1 cellular context compared by ENCODE assay signal in the genomic region with DNA sequence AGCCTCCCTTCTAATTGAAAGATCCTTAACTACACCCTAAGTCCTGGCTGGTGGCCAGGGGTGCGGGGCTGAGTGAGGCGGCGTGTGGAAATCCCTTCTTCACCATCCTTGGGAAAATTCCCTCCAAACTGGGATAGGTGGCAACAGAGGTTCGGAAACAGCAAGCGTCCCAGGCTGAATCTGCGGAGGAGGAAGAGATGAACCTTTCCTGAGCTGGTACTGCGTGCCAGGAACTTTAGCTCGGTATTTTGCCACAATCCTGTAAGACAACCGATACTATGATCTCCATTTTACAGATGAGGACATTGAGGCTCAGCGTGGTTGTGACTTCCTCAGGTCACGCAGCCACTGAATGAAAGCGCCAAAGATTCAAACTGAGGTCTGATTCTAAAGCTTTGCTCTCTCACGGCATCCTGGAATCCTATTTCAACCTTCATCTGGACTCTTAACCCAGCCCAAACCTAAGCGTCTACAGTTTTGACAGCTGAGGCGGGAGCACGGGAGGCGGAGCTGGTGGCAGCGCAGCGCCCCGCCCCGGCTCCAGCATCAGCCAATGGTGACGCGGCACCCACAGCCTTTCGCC.
A peak's percentile ranks its signal among the peaks of the same experiment; 100 is the strongest.
TF ChIP-seq lines count a peak whose summit lies in the region.

No MANE protein-coding gene starts in this region.

TF ChIP-seq in H1, 55 proteins besides CTCF, POLR2A, EP300 and RAD21 (continued from another document):
- no peak for TF ChIP-seq RNF2 (IDR thresholded peaks at IDR 0.05; ENCODE audit: borderline replicate concordance, low read depth, low read length, missing control alignments, poor library complexity, severe bottlenecking)
- TF ChIP-seq, protein P1, sequence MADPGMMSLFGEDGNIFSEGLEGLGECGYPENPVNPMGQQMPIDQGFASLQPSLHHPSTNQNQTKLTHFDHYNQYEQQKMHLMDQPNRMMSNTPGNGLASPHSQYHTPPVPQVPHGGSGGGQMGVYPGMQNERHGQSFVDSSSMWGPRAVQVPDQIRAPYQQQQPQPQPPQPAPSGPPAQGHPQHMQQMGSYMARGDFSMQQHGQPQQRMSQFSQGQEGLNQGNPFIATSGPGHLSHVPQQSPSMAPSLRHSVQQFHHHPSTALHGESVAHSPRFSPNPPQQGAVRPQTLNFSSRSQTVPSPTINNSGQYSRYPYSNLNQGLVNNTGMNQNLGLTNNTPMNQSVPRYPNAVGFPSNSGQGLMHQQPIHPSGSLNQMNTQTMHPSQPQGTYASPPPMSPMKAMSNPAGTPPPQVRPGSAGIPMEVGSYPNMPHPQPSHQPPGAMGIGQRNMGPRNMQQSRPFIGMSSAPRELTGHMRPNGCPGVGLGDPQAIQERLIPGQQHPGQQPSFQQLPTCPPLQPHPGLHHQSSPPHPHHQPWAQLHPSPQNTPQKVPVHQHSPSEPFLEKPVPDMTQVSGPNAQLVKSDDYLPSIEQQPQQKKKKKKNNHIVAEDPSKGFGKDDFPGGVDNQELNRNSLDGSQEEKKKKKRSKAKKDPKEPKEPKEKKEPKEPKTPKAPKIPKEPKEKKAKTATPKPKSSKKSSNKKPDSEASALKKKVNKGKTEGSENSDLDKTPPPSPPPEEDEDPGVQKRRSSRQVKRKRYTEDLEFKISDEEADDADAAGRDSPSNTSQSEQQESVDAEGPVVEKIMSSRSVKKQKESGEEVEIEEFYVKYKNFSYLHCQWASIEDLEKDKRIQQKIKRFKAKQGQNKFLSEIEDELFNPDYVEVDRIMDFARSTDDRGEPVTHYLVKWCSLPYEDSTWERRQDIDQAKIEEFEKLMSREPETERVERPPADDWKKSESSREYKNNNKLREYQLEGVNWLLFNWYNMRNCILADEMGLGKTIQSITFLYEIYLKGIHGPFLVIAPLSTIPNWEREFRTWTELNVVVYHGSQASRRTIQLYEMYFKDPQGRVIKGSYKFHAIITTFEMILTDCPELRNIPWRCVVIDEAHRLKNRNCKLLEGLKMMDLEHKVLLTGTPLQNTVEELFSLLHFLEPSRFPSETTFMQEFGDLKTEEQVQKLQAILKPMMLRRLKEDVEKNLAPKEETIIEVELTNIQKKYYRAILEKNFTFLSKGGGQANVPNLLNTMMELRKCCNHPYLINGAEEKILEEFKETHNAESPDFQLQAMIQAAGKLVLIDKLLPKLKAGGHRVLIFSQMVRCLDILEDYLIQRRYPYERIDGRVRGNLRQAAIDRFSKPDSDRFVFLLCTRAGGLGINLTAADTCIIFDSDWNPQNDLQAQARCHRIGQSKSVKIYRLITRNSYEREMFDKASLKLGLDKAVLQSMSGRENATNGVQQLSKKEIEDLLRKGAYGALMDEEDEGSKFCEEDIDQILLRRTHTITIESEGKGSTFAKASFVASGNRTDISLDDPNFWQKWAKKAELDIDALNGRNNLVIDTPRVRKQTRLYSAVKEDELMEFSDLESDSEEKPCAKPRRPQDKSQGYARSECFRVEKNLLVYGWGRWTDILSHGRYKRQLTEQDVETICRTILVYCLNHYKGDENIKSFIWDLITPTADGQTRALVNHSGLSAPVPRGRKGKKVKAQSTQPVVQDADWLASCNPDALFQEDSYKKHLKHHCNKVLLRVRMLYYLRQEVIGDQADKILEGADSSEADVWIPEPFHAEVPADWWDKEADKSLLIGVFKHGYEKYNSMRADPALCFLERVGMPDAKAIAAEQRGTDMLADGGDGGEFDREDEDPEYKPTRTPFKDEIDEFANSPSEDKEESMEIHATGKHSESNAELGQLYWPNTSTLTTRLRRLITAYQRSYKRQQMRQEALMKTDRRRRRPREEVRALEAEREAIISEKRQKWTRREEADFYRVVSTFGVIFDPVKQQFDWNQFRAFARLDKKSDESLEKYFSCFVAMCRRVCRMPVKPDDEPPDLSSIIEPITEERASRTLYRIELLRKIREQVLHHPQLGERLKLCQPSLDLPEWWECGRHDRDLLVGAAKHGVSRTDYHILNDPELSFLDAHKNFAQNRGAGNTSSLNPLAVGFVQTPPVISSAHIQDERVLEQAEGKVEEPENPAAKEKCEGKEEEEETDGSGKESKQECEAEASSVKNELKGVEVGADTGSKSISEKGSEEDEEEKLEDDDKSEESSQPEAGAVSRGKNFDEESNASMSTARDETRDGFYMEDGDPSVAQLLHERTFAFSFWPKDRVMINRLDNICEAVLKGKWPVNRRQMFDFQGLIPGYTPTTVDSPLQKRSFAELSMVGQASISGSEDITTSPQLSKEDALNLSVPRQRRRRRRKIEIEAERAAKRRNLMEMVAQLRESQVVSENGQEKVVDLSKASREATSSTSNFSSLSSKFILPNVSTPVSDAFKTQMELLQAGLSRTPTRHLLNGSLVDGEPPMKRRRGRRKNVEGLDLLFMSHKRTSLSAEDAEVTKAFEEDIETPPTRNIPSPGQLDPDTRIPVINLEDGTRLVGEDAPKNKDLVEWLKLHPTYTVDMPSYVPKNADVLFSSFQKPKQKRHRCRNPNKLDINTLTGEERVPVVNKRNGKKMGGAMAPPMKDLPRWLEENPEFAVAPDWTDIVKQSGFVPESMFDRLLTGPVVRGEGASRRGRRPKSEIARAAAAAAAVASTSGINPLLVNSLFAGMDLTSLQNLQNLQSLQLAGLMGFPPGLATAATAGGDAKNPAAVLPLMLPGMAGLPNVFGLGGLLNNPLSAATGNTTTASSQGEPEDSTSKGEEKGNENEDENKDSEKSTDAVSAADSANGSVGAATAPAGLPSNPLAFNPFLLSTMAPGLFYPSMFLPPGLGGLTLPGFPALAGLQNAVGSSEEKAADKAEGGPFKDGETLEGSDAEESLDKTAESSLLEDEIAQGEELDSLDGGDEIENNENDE (IDR thresholded peaks at IDR 0.05; ENCODE audit: insufficient replicate concordance, low read length) = no peak
- no peak for TF ChIP-seq EGR1 (IDR thresholded peaks at IDR 0.05; ENCODE audit: borderline replicate concordance, low read depth, low read length)
- TF ChIP-seq BRCA1 (IDR thresholded peaks at IDR 0.05; ENCODE audit: low read depth, low read length) = no peak
- TF ChIP-seq SUZ12 (IDR thresholded peaks at IDR 0.05; ENCODE audit: low read length) = no peak
- TF ChIP-seq SIN3A (conservative IDR thresholded peaks at IDR 0.05 in 1 of 2, IDR thresholded peaks at IDR 0.05 in 1 of 2; ENCODE audit: low read depth in 1 of 2, low read length in 2 of 2) = peak; percentile 70 to 72; a peak in 1 of 4 replicates
- no peak for TF ChIP-seq CREB1 (IDR thresholded peaks at IDR 0.05)
- TF ChIP-seq SP1 (IDR thresholded peaks at IDR 0.05; ENCODE audit: low read depth, low read length) = no peak
- TF ChIP-seq KDM4A (IDR thresholded peaks at IDR 0.05; ENCODE audit: low read depth, low read length, severe bottlenecking) = peak; percentile 17
- peak in 1 of 2 experiments; percentile 47; a peak in 1 of 4 replicates for TF ChIP-seq HDAC2 (IDR thresholded peaks at IDR 0.05; ENCODE audit: borderline replicate concordance in 1 of 2, low read depth in 2 of 2, low read length in 2 of 2)
- no peak for TF ChIP-seq SIX5 (IDR thresholded peaks at IDR 0.05; ENCODE audit: low read depth, low read length)
- TF ChIP-seq KDM1A (IDR thresholded peaks at IDR 0.05; ENCODE audit: borderline replicate concordance, low read length) = peak; percentile 92
- no peak for TF ChIP-seq JUN (IDR thresholded peaks at IDR 0.05; ENCODE audit: low read depth, low read length)
- TF ChIP-seq SP2 (IDR thresholded peaks at IDR 0.05; ENCODE audit: low read length) = no peak
- no peak for TF ChIP-seq SAP30 (IDR thresholded peaks at IDR 0.05; ENCODE audit: insufficient read depth, insufficient replicate concordance, low read length)
- TF ChIP-seq KDM5A (IDR thresholded peaks at IDR 0.05; ENCODE audit: low read length) = no peak
- no peak for TF ChIP-seq TBP (IDR thresholded peaks at IDR 0.05; ENCODE audit: low read depth, low read length)
- no peak for TF ChIP-seq RXRA (IDR thresholded peaks at IDR 0.05; ENCODE audit: insufficient read depth, low read depth, low read length)
- TF ChIP-seq PHF8 (conservative IDR thresholded peaks at IDR 0.05; ENCODE audit: low read depth, low read length) = no peak
- TF ChIP-seq FOSL1 (IDR thresholded peaks at IDR 0.05; ENCODE audit: insufficient read depth, low read depth, low read length) = no peak
- TF ChIP-seq MAFK (IDR thresholded peaks at IDR 0.05; ENCODE audit: low read depth, low read length) = no peak
